Comparison of ENCODE assay signal across 18 cellular contexts in the genomic region with DNA sequence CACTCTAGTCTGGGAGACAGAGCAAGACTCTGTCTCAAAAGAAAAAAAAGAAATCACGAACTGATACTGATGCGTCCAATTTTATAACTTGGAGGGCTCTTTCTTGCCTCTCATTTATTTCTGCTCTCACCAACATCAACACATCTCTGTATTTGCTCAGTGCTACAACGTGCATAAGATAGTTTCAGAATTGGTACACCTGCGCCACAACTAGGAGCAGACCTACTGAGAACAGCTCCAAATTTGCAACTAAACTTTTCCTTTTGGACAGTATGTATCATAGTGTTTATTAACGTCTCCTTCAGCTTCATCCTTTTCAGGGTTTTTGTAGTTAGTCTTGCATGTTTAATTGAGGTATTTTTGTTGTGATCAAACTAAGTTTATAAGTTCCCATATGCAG.
"Had no signal": no experiment of that assay in that cellular context is flagged by ENCODE, and none has a peak within 500 bp of the region (broad histone marks: within the 10 kb centered on the region; RNA-seq: fewer than 3 reads in every experiment).

No MANE protein-coding gene starts in this region.

- H3K4me1 ChIP-seq: adrenal gland had no signal

- DNase-seq: activated CD4-positive, alpha-beta T cell treated with anti-CD3 and anti-CD28 coated beads for 48 hours; activated CD4-positive, alpha-beta T cell treated with anti-CD3 and anti-CD28 coated beads, Interleukin-2, amount 50 U/mL, for 48 hours; activated T-cell treated with anti-CD3 and anti-CD28 coated beads, Interleukin-2, amount 50 U/mL, for 48 hours; anterior cingulate cortex; KG1; NCI-H1048; NCI-H146; NCI-H187 treated with DMSO at 0.1 percent for 48 hours; NCI-H2081 treated with DMSO at 0.1 percent for 48 hours; NCI-H2227 treated with DMSO at 0.1 percent for 48 hours; NCI-H526; NCI-H82 had no signal

- H3K27me3 Mint-ChIP-seq: IgD-negative memory B cell had no signal

- H3K9me3 ChIP-seq: adrenal gland had no signal

- H3K4me3 ChIP-seq: adrenal gland, SK-N-MC had no signal

- H3K27me3 ChIP-seq: adrenal gland had no signal

- ATAC-seq: activated CD4-positive, CD25-positive, alpha-beta regulatory T cell treated with anti-CD3 and anti-CD28 coated beads, Interleukin-2, amount 50 U/mL, for 24 hours; Right ventricle myocardium inferior had no signal

- H3K27ac ChIP-seq: adrenal gland, SK-N-MC had no signal

- H3K4me3 Mint-ChIP-seq: IgD-negative memory B cell had no signal

- H3K9me3 Mint-ChIP-seq: activated naive CD4-positive, alpha-beta T cell treated with anti-CD3 and anti-CD28 coated beads, Interleukin-2, amount 50 U/mL, for 72 hours; IgD-negative memory B cell had no signal
